ENCODE assay signal across 8 cellular contexts in the genomic region with DNA sequence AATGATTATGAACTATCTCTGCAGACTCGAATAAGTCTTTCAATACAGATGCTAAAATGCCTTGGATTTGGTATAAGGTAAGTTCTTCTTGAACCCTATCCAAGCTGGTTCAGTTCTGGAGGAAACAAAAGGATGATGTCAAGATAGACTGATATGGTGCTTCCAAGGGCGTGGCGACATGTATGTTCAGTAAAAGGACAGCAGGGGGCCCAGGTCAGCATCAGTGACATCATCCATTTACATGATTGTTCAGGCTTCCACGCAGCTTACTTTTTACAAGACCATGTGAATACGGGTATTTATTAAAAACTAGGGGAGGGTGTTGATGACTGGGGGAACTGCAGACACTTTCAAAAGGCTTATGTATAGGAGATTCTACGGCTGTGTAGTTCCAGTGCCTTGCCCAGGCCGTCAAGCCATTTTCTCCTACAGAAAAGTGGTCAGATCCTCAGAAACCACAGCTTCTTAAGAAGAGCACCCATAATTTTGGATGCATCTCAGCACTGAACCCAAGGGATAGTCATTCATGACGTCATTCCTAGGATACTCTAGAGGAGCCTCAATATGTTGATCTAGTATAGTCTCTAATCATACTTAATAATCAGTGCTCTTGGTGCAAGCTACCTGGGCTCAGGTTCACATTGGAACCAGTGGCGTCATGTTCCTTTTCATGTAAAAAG.
A peak's percentile ranks its signal among the peaks of the same experiment; 100 is the strongest.
DNase-seq lines count a peak whose midpoint lies in the region; ATAC-seq and TF ChIP-seq lines count a peak whose summit lies in the region.

No MANE protein-coding gene starts in this region.

- no peaks in the 10 kb centered on the region for H3K27me3 Mint-ChIP-seq in activated CD8-positive, alpha-beta memory T cell treated with anti-CD3 and anti-CD28 coated beads, Interleukin-2, amount 10 ng/mL, durations not matched to agents 7 days and 5 days
- no peaks in the 10 kb centered on the region; the same call in 1 of the 2 replicates for H3K27me3 Mint-ChIP-seq in WTC11 (ENCODE audit: low read depth)

- H3K9me3 Mint-ChIP-seq in activated CD8-positive, alpha-beta memory T cell treated with anti-CD3 and anti-CD28 coated beads, Interleukin-2, amount 10 ng/mL, durations not matched to agents 7 days and 5 days (ENCODE audit: low read depth) = peaks cover 2% of the 10 kb centered on the region
- H3K9me3 Mint-ChIP-seq in WTC11 = peaks cover 4% of the 10 kb centered on the region; the same call in 1 of the 2 replicates

- TF ChIP-seq CTCF in WTC11 (IDR thresholded peaks at IDR 0.05) = no peak
- peak; percentile 13 for TF ChIP-seq CTCF in smooth muscle cell (IDR thresholded peaks at IDR 0.05; ENCODE audit: borderline replicate concordance, insufficient read depth, poor library complexity, severe bottlenecking)
- peak in 1 of 6 experiments; percentile 6 for TF ChIP-seq CTCF in Peyer's patch (IDR thresholded peaks at IDR 0.05)

- H3K27me3 ChIP-seq in smooth muscle cell (ENCODE audit: low read depth) = no peaks in the 10 kb centered on the region
- H3K27me3 ChIP-seq in Peyer's patch = no peaks in the 10 kb centered on the region

- peaks cover 46% of the 10 kb centered on the region for H3K4me1 Mint-ChIP-seq in activated CD8-positive, alpha-beta memory T cell treated with anti-CD3 and anti-CD28 coated beads, Interleukin-2, amount 10 ng/mL, durations not matched to agents 7 days and 5 days
- peaks cover 38% of the 10 kb centered on the region for H3K4me1 Mint-ChIP-seq in WTC11

- peaks cover 24% of the 10 kb centered on the region for H3K36me3 Mint-ChIP-seq in activated CD8-positive, alpha-beta memory T cell treated with anti-CD3 and anti-CD28 coated beads, Interleukin-2, amount 10 ng/mL, durations not matched to agents 7 days and 5 days
- H3K36me3 Mint-ChIP-seq in WTC11 = no peaks in the 10 kb centered on the region

- H3K36me3 ChIP-seq in smooth muscle cell (ENCODE audit: low read depth) = no peaks in the 10 kb centered on the region
- no peaks in the 10 kb centered on the region for H3K36me3 ChIP-seq in Peyer's patch

- no peaks in the 10 kb centered on the region for H4K20me1 ChIP-seq in smooth muscle cell (ENCODE audit: low read depth)

- DNase-seq in activated CD8-positive, alpha-beta memory T cell treated with anti-CD3 and anti-CD28 coated beads, Interleukin-2, amount 10 ng/mL, durations not matched to agents 7 days and 5 days = peak; percentile 50
- DNase-seq in activated CD8-positive, alpha-beta memory T cell treated with anti-CD3 and anti-CD28 coated beads, Interleukin-2, amount 50 U/mL, for 48 hours = no peak
- peak; percentile 3 for DNase-seq in LHCN-M2 (ENCODE audit: low read depth)
- no peak for DNase-seq in WTC11 (ENCODE audit: low spot score)
- no peak for DNase-seq in smooth muscle cell (lab: John Stamatoyannopoulos, UW; ENCODE audit: unreplicated experiment)
- no peak for DNase-seq in CD1c-positive myeloid dendritic cell (ENCODE audit: extremely low spot score)
- no peak for DNase-seq in NCI-H2107 (lab: John Stamatoyannopoulos, UW)
- DNase-seq in Peyer's patch = no peak

- H3K4me1 ChIP-seq in smooth muscle cell (ENCODE audit: low read depth) (no peaks in the 10 kb centered on the region), Peyer's patch (no peaks in the 10 kb centered on the region)

- CTCF ChIA-PET in activated CD8-positive, alpha-beta memory T cell treated with anti-CD3 and anti-CD28 coated beads, Interleukin-2, amount 10 ng/mL, durations not matched to agents 7 days and 5 days (lab: Charles Lee) = interaction anchor here (0.7 to 3.6 kb wide), 10 partner anchors 9 to 525 kb away, joined by 3 to 13 read pairs (median 4); no protein-coding TSS in a partner anchor
- CTCF ChIA-PET in WTC11 (lab: Charles Lee) = interaction anchor here (0.7 to 2.1 kb wide), 3 partner anchors 18 to 116 kb away, joined by 3 to 13 read pairs (median 3); no protein-coding TSS in a partner anchor

- no peak overlapping the region for H3K27ac Mint-ChIP-seq in activated CD8-positive, alpha-beta memory T cell treated with anti-CD3 and anti-CD28 coated beads, Interleukin-2, amount 10 ng/mL, durations not matched to agents 7 days and 5 days
- no peak overlapping the region for H3K27ac Mint-ChIP-seq in WTC11

- H2AFZ ChIP-seq in smooth muscle cell (ENCODE audit: low read depth) = no peak overlapping the region

- H3K4me3 ChIP-seq in smooth muscle cell (no peak overlapping the region), Peyer's patch (no peak overlapping the region)

- POLR2A ChIA-PET in WTC11 (lab: Charles Lee) = no interaction called here

- 84% methylated on average over 9 of the region's 9 CpGs for WGBS in smooth muscle cell (ENCODE audit: low lambda C conversion rate)

- peak; percentile 44 for ATAC-seq in activated CD8-positive, alpha-beta memory T cell treated with anti-CD3 and anti-CD28 coated beads, Interleukin-2, amount 10 ng/mL, durations not matched to agents 7 days and 5 days
- peak; percentile 39 for ATAC-seq in WTC11

- H3K9ac ChIP-seq in smooth muscle cell (ENCODE audit: low read depth) = no peak overlapping the region

- H3K9me3 ChIP-seq in smooth muscle cell (replicated peaks; ENCODE audit: low read depth) = no peaks in the 10 kb centered on the region
- no peaks in the 10 kb centered on the region for H3K9me3 ChIP-seq in Peyer's patch

- H3K79me2 ChIP-seq in smooth muscle cell (ENCODE audit: low read depth) = no peaks in the 10 kb centered on the region

- no peak overlapping the region for H3K27ac ChIP-seq in smooth muscle cell (ENCODE audit: low read depth)
- H3K27ac ChIP-seq in Peyer's patch = no peak overlapping the region

- H3K4me3 Mint-ChIP-seq in activated CD8-positive, alpha-beta memory T cell treated with anti-CD3 and anti-CD28 coated beads, Interleukin-2, amount 10 ng/mL, durations not matched to agents 7 days and 5 days = no peak overlapping the region
- no peak overlapping the region for H3K4me3 Mint-ChIP-seq in WTC11

- H3F3A ChIP-seq in smooth muscle cell (ENCODE audit: low read depth) = no peaks in the 10 kb centered on the region

- no peak for TF ChIP-seq POLR2A in Peyer's patch (IDR thresholded peaks at IDR 0.05)

- H3K4me2 ChIP-seq in smooth muscle cell = no peak overlapping the region

TF ChIP-seq in WTC11, 78 proteins besides CTCF, POLR2A, EP300 and RAD21:
- TF ChIP-seq, protein P1, sequence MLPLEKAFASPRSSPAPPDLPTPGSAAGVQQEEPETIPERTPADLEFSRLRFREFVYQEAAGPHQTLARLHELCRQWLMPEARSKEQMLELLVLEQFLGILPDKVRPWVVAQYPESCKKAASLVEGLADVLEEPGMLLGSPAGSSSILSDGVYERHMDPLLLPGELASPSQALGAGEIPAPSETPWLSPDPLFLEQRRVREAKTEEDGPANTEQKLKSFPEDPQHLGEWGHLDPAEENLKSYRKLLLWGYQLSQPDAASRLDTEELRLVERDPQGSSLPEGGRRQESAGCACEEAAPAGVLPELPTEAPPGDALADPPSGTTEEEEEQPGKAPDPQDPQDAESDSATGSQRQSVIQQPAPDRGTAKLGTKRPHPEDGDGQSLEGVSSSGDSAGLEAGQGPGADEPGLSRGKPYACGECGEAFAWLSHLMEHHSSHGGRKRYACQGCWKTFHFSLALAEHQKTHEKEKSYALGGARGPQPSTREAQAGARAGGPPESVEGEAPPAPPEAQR (CRISPR knock-in tag; IDR thresholded peaks at IDR 0.05) = no peak
- no peak for TF ChIP-seq MYBL2 (CRISPR knock-in tag; IDR thresholded peaks at IDR 0.05)
- TF ChIP-seq NR2C2 (CRISPR knock-in tag; IDR thresholded peaks at IDR 0.05) = no peak
- no peak for TF ChIP-seq OVOL2 (CRISPR knock-in tag; IDR thresholded peaks at IDR 0.05; ENCODE audit: borderline replicate concordance)
- TF ChIP-seq, protein P2, sequence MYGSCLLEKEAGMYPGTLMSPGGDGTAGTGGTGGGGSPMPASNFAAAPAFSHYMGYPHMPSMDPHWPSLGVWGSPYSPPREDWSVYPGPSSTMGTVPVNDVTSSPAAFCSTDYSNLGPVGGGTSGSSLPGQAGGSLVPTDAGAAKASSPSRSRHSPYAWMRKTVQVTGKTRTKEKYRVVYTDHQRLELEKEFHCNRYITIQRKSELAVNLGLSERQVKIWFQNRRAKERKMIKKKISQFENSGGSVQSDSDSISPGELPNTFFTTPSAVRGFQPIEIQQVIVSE (CRISPR knock-in tag; IDR thresholded peaks at IDR 0.05; ENCODE audit: borderline replicate concordance) = no peak
- TF ChIP-seq, protein P3, sequence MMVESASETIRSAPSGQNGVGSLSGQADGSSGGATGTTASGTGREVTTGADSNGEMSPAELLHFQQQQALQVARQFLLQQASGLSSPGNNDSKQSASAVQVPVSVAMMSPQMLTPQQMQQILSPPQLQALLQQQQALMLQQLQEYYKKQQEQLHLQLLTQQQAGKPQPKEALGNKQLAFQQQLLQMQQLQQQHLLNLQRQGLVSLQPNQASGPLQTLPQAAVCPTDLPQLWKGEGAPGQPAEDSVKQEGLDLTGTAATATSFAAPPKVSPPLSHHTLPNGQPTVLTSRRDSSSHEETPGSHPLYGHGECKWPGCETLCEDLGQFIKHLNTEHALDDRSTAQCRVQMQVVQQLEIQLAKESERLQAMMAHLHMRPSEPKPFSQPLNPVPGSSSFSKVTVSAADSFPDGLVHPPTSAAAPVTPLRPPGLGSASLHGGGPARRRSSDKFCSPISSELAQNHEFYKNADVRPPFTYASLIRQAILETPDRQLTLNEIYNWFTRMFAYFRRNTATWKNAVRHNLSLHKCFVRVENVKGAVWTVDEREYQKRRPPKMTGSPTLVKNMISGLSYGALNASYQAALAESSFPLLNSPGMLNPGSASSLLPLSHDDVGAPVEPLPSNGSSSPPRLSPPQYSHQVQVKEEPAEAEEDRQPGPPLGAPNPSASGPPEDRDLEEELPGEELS (CRISPR knock-in tag; IDR thresholded peaks at IDR 0.05) = no peak

Comparison
In these comparisons a context has a peak if more than half of its experiments do, and no peak if none do; other contexts are left out.
1. DNase-seq: peak in activated CD8-positive, alpha-beta memory T cell treated with anti-CD3 and anti-CD28 coated beads, Interleukin-2, amount 10 ng/mL, durations not matched to agents 7 days and 5 days (single experiment) and LHCN-M2 (single experiment); none in activated CD8-positive, alpha-beta memory T cell treated with anti-CD3 and anti-CD28 coated beads, Interleukin-2, amount 50 U/mL, for 48 hours (single experiment), WTC11 (single experiment), smooth muscle cell (single experiment), CD1c-positive myeloid dendritic cell (single experiment), NCI-H2107 (single experiment) and Peyer's patch (0 of 3).